ENCODE assay signal across 18 cellular contexts in genomic region chr2:78061301-78061700, GRCh38.
A peak's percentile ranks its signal among the peaks of the same experiment; 100 is the strongest.
DNase-seq lines count a peak whose midpoint lies in the region; ATAC-seq and TF ChIP-seq lines count a peak whose summit lies in the region.
"Had no signal": no experiment of that assay in that cellular context is flagged by ENCODE, and none has a peak within 500 bp of the region (broad histone marks: within the 10 kb centered on the region; RNA-seq: fewer than 3 reads in every experiment).

No MANE protein-coding gene starts in this region.

- H2BK15ac ChIP-seq in mesendoderm (replicated peaks; ENCODE audit: low read depth): no peak overlapping the region

- no peak overlapping the region for H3K56ac ChIP-seq in mesendoderm (ENCODE audit: low read length)

- peak overlapping the region; percentile 35 for H2BK5ac ChIP-seq in mesendoderm (ENCODE audit: low read length)

- H4K5ac ChIP-seq in mesendoderm (ENCODE audit: low read length): no peak overlapping the region

- H3K36me3 ChIP-seq in breast epithelium (no peaks in the 10 kb centered on the region), mesendoderm (ENCODE audit: control insufficient read depth, insufficient read depth, low read length) (no peaks in the 10 kb centered on the region)

- H3K27ac ChIP-seq in breast epithelium (peak overlapping the region; percentile 48 to 50), mesendoderm (ENCODE audit: low read depth, low read length) (no peak overlapping the region)

- H3K4me1 ChIP-seq in breast epithelium (no peaks in the 10 kb centered on the region), mesendoderm (ENCODE audit: control insufficient read depth, low read depth, low read length) (peaks cover 2% of the 10 kb centered on the region)

- H3K4me3 ChIP-seq in breast epithelium (no peak overlapping the region), mesendoderm (ENCODE audit: low read length) (no peak overlapping the region)

- no TSS peak for BruUV-seq in MCF 10A (replicated peaks; lab: Mats Ljungman, UMichigan)

- H3K27me3 ChIP-seq in breast epithelium (no peaks in the 10 kb centered on the region), mesendoderm (ENCODE audit: insufficient read depth, low read length, poor library complexity) (no peaks in the 10 kb centered on the region)

- H3K79me1 ChIP-seq in mesendoderm (ENCODE audit: low read length): no peaks in the 10 kb centered on the region

- no peak for TF ChIP-seq POLR2A in breast epithelium (IDR thresholded peaks at IDR 0.05)

- no peak overlapping the region for H4K8ac ChIP-seq in mesendoderm (ENCODE audit: low read depth, low read length)

- POLR2A ChIA-PET in MCF 10A (lab: Yijun Ruan, JAX): no interaction called here

- WGBS in mesendoderm (ENCODE audit: extremely low coverage, insufficient coverage, low lambda C conversion rate): no CpG with 5 or more reads among the region's 2 CpGs

- CTCF ChIA-PET in MCF 10A (lab: Yijun Ruan, JAX): interaction anchor here (0.6 kb wide), 1 partner anchor 1714 kb away, joined by 3 read pairs; no protein-coding TSS in a partner anchor

- TF ChIP-seq CTCF in breast epithelium (IDR thresholded peaks at IDR 0.05) (no peak), MCF 10A (IDR thresholded peaks at IDR 0.05; ENCODE audit: unreplicated experiment) (no peak)

- H3K9ac ChIP-seq in mesendoderm (ENCODE audit: low read length): no peak overlapping the region

- no peak overlapping the region for H2BK120ac ChIP-seq in mesendoderm (ENCODE audit: low read depth, low read length)

- no peak overlapping the region for H3K4me3 Mint-ChIP-seq in MCF 10A (ENCODE audit: unreplicated experiment)

- H3K4me1 Mint-ChIP-seq in MCF 10A (ENCODE audit: insufficient read depth, unreplicated experiment): no peaks in the 10 kb centered on the region

- H3K27me3 Mint-ChIP-seq in MCF 10A (ENCODE audit: insufficient read depth, unreplicated experiment): no peaks in the 10 kb centered on the region

- H2AK5ac ChIP-seq in mesendoderm (ENCODE audit: low read length): no peak overlapping the region

- no peaks in the 10 kb centered on the region for H3K36me3 Mint-ChIP-seq in MCF 10A (ENCODE audit: insufficient read depth, unreplicated experiment)

- intact Hi-C loops in breast epithelium (cut with DNase I; ENCODE audit: low total_unique reads) (no loop called here), MCF 10A (cut with micrococcal nuclease) (no loop called here)

- ATAC-seq in left lobe of liver (no peak), HG03280 (IDR thresholded peaks at IDR 0.05; ENCODE audit: unreplicated experiment) (no peak)

- H3K18ac ChIP-seq in mesendoderm (ENCODE audit: low read length): no peak overlapping the region

- H3K9me3 ChIP-seq in breast epithelium: no peaks in the 10 kb centered on the region

- H3K9me3 Mint-ChIP-seq in MCF 10A (ENCODE audit: unreplicated experiment): no peaks in the 10 kb centered on the region

- H3K23ac ChIP-seq in mesendoderm (ENCODE audit: low read length): no peak overlapping the region

- no peaks in the 10 kb centered on the region for H3K79me2 ChIP-seq in mesendoderm (ENCODE audit: control insufficient read depth, insufficient read depth, low read length)

- no peak overlapping the region for H3K27ac Mint-ChIP-seq in MCF 10A (ENCODE audit: low read depth, unreplicated experiment)

- DNase-seq in breast epithelium (ENCODE audit: low spot score in 2 of 2): peak in 1 of 2 donors; percentile 70
- no peak for DNase-seq in MCF 10A (ENCODE audit: unreplicated experiment)
- peak; percentile 17 for DNase-seq in astrocyte of the hippocampus (ENCODE audit: low read depth, low spot score)
- DNase-seq in mesendoderm: peak; percentile 20
- no peak for DNase-seq in NCI-H1436 treated with DMSO at 0.1 percent for 48 hours (lab: John Stamatoyannopoulos, UW)
- no peak for DNase-seq in left lobe of liver (ENCODE audit: low spot score)
- no peak for DNase-seq in NCI-H2029 treated with DMSO at 0.1 percent for 48 hours (lab: John Stamatoyannopoulos, UW)
- DNase-seq: 8988T, C1 segment of cervical spinal cord, EL, NCI-H1105 treated with DMSO at 0.1 percent for 48 hours, NCI-H187 treated with DMSO at 0.1 percent for 48 hours, NCI-H2171 treated with DMSO at 0.1 percent for 48 hours, NCI-H510A, NCI-H82, SHP77, SW 1271 had no signal

- no peak overlapping the region for H3K4me2 ChIP-seq in mesendoderm (ENCODE audit: low read length)

- no peak overlapping the region for H3K4ac ChIP-seq in mesendoderm (ENCODE audit: low read depth, low read length)

Comparison
In these comparisons a context has a peak if more than half of its experiments do, and no peak if none do; other contexts are left out.
1. DNase-seq: peak in astrocyte of the hippocampus (single experiment) and mesendoderm (single experiment); none in MCF 10A (single experiment), NCI-H1436 treated with DMSO at 0.1 percent for 48 hours (single experiment), left lobe of liver (single experiment) and NCI-H2029 treated with DMSO at 0.1 percent for 48 hours (single experiment).